Comparison of ENCODE assay signal across 1 cellular context in the genomic region with DNA sequence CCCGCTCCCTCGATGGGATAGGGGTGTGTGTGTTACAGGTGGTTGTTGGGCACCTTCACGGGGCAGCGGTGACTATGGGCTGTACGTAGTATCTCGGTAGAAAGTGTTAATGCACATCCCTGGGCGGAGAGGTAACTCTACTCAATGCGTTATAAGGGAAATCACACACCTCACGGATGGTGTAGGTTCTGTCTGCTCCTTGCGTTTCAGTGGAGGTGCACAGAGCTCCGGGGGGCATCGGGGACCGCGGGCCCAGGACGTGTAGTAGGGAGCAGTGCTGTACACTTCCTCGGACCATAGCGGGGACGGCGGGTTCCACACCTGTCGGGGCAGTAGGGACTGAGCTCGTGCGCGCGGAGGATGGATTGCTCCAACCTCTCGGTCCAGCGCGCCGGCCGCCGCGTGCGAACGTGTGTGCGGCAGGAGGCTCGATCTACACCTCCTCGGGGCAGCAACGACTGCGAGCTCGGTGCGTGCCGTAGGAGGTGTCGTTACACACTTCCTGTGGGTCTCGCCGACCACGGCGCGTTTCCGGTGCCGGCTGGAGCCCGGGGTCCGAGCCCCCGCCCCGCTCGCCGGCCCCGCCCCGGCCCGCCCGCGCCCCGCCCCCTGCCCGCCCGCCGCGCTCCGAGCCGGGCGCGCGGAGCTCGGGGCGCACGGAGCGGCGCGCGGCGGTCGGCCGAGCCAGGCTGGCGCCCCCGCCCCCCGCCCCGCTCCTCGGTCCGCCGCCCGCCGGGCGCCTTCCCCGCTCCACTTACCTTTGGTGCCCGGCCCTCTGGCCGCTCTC.
TF ChIP-seq lines count a peak whose summit lies in the region.

A gene with protein sequence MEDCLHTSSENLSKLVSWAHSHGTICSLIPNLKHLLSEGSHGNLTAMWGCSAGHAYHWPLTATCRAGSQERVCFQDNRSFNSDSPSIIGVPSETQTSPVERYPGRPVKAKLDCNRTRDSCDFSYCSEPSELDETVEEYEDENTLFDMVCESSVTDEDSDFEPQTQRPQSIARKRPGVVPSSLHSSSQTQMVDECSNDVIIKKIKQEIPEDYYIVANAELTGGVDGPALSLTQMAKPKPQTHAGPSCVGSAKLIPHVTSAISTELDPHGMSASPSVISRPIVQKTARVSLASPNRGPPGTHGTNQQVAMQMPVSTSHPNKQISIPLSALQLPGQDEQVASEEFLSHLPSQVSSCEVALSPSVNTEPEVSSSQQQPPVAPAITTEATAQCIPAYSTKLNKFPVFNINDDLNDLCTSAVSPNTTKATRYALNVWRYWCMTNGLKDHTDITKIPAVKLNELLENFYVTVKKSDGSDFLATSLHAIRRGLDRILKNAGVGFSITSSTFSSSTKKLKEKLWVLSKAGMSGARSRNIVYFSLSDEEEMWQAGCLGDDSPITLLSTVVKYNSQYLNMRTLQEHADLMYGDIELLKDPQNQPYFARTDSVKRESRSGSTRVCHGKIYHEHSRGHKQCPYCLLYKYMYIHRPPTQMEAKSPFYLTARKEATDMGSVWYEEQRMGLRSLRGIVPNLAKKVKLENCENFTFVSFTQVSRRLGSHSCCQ (plus strand): TSS at position 607 of the 787 bp plus-strand sequence. CDS start 87,254 bp downstream, outside the sequence.

TF ChIP-seq in K562, 482 proteins besides CTCF, POLR2A, EP300 and RAD21 (continued from another document and continues in another):
- TF ChIP-seq, protein P1, sequence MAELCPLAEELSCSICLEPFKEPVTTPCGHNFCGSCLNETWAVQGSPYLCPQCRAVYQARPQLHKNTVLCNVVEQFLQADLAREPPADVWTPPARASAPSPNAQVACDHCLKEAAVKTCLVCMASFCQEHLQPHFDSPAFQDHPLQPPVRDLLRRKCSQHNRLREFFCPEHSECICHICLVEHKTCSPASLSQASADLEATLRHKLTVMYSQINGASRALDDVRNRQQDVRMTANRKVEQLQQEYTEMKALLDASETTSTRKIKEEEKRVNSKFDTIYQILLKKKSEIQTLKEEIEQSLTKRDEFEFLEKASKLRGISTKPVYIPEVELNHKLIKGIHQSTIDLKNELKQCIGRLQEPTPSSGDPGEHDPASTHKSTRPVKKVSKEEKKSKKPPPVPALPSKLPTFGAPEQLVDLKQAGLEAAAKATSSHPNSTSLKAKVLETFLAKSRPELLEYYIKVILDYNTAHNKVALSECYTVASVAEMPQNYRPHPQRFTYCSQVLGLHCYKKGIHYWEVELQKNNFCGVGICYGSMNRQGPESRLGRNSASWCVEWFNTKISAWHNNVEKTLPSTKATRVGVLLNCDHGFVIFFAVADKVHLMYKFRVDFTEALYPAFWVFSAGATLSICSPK (IDR thresholded peaks at IDR 0.05; ENCODE audit: borderline replicate concordance) = peak; percentile 70; the same call in 1 of the 2 replicates
- TF ChIP-seq FOXK2 (conservative IDR thresholded peaks at IDR 0.05 in 1 of 2, IDR thresholded peaks at IDR 0.05 in 1 of 2; ENCODE audit: low read depth in 2 of 2) = peak in 1 of 2 experiments; percentile 42; a peak in 1 of 4 replicates
- TF ChIP-seq, protein P2, sequence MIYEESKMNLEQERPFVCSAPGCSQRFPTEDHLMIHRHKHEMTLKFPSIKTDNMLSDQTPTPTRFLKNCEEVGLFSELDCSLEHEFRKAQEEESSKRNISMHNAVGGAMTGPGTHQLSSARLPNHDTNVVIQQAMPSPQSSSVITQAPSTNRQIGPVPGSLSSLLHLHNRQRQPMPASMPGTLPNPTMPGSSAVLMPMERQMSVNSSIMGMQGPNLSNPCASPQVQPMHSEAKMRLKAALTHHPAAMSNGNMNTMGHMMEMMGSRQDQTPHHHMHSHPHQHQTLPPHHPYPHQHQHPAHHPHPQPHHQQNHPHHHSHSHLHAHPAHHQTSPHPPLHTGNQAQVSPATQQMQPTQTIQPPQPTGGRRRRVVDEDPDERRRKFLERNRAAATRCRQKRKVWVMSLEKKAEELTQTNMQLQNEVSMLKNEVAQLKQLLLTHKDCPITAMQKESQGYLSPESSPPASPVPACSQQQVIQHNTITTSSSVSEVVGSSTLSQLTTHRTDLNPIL (CRISPR knock-in tag; IDR thresholded peaks at IDR 0.05) = no peak
- TF ChIP-seq ZNF3 (CRISPR knock-in tag; IDR thresholded peaks at IDR 0.05) = no peak
- TF ChIP-seq, protein P3, sequence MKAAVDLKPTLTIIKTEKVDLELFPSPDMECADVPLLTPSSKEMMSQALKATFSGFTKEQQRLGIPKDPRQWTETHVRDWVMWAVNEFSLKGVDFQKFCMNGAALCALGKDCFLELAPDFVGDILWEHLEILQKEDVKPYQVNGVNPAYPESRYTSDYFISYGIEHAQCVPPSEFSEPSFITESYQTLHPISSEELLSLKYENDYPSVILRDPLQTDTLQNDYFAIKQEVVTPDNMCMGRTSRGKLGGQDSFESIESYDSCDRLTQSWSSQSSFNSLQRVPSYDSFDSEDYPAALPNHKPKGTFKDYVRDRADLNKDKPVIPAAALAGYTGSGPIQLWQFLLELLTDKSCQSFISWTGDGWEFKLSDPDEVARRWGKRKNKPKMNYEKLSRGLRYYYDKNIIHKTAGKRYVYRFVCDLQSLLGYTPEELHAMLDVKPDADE (conservative IDR thresholded peaks at IDR 0.05; ENCODE audit: control insufficient read depth, low read depth, low read length) = peak; percentile 83
- no peak for TF ChIP-seq BRD9 (IDR thresholded peaks at IDR 0.05; ENCODE audit: low read depth, partially characterized antibody)
- TF ChIP-seq CBFA2T3 (IDR thresholded peaks at IDR 0.05) = no peak
- TF ChIP-seq CBX8 (IDR thresholded peaks at IDR 0.05; ENCODE audit: borderline replicate concordance, extremely low read depth, low read depth, low read length, poor library complexity, severe bottlenecking) = no peak
- TF ChIP-seq, protein P4, sequence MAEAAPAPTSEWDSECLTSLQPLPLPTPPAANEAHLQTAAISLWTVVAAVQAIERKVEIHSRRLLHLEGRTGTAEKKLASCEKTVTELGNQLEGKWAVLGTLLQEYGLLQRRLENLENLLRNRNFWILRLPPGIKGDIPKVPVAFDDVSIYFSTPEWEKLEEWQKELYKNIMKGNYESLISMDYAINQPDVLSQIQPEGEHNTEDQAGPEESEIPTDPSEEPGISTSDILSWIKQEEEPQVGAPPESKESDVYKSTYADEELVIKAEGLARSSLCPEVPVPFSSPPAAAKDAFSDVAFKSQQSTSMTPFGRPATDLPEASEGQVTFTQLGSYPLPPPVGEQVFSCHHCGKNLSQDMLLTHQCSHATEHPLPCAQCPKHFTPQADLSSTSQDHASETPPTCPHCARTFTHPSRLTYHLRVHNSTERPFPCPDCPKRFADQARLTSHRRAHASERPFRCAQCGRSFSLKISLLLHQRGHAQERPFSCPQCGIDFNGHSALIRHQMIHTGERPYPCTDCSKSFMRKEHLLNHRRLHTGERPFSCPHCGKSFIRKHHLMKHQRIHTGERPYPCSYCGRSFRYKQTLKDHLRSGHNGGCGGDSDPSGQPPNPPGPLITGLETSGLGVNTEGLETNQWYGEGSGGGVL (CRISPR knock-in tag; IDR thresholded peaks at IDR 0.05) = no peak
- TF ChIP-seq ZSCAN29 (IDR thresholded peaks at IDR 0.05) = peak; percentile 89
- no peak for TF ChIP-seq CBX5 (IDR thresholded peaks at IDR 0.05; ENCODE audit: borderline replicate concordance, low read depth)
- TF ChIP-seq ERF (CRISPR knock-in tag; IDR thresholded peaks at IDR 0.05) = 0 out of 2 replicates have a peak, but pooled peaks have one; percentile 78
- no peak for TF ChIP-seq ZBED1 (IDR thresholded peaks at IDR 0.05)
- TF ChIP-seq RBBP5 (IDR thresholded peaks at IDR 0.05; ENCODE audit: borderline replicate concordance, insufficient read depth, low read length, poor library complexity, severe bottlenecking) = peak; percentile 90
- TF ChIP-seq, protein P5, sequence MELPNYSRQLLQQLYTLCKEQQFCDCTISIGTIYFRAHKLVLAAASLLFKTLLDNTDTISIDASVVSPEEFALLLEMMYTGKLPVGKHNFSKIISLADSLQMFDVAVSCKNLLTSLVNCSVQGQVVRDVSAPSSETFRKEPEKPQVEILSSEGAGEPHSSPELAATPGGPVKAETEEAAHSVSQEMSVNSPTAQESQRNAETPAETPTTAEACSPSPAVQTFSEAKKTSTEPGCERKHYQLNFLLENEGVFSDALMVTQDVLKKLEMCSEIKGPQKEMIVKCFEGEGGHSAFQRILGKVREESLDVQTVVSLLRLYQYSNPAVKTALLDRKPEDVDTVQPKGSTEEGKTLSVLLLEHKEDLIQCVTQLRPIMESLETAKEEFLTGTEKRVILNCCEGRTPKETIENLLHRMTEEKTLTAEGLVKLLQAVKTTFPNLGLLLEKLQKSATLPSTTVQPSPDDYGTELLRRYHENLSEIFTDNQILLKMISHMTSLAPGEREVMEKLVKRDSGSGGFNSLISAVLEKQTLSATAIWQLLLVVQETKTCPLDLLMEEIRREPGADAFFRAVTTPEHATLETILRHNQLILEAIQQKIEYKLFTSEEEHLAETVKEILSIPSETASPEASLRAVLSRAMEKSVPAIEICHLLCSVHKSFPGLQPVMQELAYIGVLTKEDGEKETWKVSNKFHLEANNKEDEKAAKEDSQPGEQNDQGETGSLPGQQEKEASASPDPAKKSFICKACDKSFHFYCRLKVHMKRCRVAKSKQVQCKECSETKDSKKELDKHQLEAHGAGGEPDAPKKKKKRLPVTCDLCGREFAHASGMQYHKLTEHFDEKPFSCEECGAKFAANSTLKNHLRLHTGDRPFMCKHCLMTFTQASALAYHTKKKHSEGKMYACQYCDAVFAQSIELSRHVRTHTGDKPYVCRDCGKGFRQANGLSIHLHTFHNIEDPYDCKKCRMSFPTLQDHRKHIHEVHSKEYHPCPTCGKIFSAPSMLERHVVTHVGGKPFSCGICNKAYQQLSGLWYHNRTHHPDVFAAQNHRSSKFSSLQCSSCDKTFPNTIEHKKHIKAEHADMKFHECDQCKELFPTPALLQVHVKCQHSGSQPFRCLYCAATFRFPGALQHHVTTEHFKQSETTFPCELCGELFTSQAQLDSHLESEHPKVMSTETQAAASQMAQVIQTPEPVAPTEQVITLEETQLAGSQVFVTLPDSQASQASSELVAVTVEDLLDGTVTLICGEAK (IDR thresholded peaks at IDR 0.05) = peak; percentile 91
- TF ChIP-seq, protein P5 (CRISPR knock-in tag; IDR thresholded peaks at IDR 0.05) = peak; percentile 76; the same call in 1 of the 2 replicates
- TF ChIP-seq, protein P6, sequence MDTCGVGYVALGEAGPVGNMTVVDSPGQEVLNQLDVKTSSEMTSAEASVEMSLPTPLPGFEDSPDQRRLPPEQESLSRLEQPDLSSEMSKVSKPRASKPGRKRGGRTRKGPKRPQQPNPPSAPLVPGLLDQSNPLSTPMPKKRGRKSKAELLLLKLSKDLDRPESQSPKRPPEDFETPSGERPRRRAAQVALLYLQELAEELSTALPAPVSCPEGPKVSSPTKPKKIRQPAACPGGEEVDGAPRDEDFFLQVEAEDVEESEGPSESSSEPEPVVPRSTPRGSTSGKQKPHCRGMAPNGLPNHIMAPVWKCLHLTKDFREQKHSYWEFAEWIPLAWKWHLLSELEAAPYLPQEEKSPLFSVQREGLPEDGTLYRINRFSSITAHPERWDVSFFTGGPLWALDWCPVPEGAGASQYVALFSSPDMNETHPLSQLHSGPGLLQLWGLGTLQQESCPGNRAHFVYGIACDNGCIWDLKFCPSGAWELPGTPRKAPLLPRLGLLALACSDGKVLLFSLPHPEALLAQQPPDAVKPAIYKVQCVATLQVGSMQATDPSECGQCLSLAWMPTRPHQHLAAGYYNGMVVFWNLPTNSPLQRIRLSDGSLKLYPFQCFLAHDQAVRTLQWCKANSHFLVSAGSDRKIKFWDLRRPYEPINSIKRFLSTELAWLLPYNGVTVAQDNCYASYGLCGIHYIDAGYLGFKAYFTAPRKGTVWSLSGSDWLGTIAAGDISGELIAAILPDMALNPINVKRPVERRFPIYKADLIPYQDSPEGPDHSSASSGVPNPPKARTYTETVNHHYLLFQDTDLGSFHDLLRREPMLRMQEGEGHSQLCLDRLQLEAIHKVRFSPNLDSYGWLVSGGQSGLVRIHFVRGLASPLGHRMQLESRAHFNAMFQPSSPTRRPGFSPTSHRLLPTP (IDR thresholded peaks at IDR 0.05; ENCODE audit: borderline replicate concordance, extremely low read depth, insufficient read length) = no peak
- TF ChIP-seq MAFF (IDR thresholded peaks at IDR 0.05; ENCODE audit: low read length) = no peak
- TF ChIP-seq GATA2 (CRISPR knock-in tag; IDR thresholded peaks at IDR 0.05) = no peak
- TF ChIP-seq, protein P7, sequence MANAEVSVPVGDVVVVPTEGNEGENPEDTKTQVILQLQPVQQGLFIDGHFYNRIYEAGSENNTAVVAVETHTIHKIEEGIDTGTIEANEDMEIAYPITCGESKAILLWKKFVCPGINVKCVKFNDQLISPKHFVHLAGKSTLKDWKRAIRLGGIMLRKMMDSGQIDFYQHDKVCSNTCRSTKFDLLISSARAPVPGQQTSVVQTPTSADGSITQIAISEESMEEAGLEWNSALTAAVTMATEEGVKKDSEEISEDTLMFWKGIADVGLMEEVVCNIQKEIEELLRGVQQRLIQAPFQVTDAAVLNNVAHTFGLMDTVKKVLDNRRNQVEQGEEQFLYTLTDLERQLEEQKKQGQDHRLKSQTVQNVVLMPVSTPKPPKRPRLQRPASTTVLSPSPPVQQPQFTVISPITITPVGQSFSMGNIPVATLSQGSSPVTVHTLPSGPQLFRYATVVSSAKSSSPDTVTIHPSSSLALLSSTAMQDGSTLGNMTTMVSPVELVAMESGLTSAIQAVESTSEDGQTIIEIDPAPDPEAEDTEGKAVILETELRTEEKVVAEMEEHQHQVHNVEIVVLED (CRISPR knock-in tag; IDR thresholded peaks at IDR 0.05) = peak; percentile 59; the same call in 1 of the 2 replicates
- TF ChIP-seq, protein P8, sequence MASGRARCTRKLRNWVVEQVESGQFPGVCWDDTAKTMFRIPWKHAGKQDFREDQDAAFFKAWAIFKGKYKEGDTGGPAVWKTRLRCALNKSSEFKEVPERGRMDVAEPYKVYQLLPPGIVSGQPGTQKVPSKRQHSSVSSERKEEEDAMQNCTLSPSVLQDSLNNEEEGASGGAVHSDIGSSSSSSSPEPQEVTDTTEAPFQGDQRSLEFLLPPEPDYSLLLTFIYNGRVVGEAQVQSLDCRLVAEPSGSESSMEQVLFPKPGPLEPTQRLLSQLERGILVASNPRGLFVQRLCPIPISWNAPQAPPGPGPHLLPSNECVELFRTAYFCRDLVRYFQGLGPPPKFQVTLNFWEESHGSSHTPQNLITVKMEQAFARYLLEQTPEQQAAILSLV (tag; IDR thresholded peaks at IDR 0.05) = no peak
- TF ChIP-seq MEF2A (IDR thresholded peaks at IDR 0.05; ENCODE audit: control insufficient read depth, low read depth, low read length) = no peak
